8 cellular contexts compared by ENCODE assay signal in the genomic region with DNA sequence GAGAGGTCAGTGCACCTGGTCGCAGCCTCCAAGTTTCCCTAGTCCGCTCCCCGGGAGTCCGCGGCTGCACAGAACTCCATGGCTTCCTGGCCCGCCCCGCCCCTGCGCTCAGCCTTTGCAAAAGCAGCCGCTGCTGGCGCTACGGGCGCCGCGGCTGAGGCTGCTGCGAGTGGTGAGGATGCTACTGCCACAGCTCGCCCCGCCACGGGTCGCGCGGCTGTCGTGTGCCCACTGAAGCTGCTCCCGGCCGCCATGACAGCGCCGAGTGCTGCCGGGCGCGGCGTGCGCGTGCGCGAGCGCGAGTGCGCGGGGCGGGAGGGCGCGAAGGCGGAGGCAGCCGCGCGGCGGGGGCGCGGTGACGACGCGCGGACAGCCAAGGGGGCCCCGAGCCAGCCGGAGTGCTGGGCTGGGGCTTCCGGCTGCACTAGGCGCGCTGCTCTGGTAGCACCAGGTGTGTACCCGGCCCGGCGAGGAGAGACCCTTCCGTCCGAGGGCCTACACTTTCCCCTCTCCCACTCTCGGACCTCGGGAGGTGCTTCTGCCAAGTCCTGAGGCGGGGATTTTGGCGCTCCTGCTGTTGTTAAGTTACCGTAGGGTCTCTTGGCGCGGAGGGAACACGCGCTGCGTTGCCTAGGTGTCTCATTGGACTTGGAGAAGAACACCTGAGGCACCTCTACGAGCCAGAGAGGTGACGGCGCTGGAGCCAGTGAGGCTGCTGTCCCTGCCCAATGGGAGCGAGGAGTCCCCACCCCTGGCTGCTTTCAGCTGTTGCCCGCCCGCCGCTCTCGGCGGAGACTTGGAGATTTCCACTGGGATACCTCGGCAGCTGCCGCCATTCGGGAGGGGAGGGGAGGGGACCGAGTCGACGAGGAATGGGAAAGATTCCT. TPM values are rescaled to one million over a fixed set of nuclear protein-coding genes. Genes with fewer than 3 reads are reported as not detected.
DNase-seq lines count a peak whose midpoint lies in the region; ATAC-seq and TF ChIP-seq lines count a peak whose summit lies in the region.

No MANE protein-coding gene starts in this region.

- H2AFZ ChIP-seq in DND-41 (ENCODE audit: low read depth, low read length) = peak overlapping the region; percentile 100

- H3K36me3 Mint-ChIP-seq in natural killer cell treated with Interleukin-12 subunit alpha and Interleukin-12 subunit beta and Interleukin-15 and Interleukin-18, amount 100 ng/mL, for 72 hours = no peaks in the 10 kb centered on the region

- ATAC-seq in DND-41 (ENCODE audit: insufficient read depth, low read depth) (peak; percentile 83), GM21737 (IDR thresholded peaks at IDR 0.05; ENCODE audit: unreplicated experiment) (peak; percentile 76)
- peak; percentile 93 to 94 for ATAC-seq in natural killer cell treated with Interleukin-12 subunit alpha and Interleukin-12 subunit beta and Interleukin-15 and Interleukin-18, amount 100 ng/mL, for 72 hours

- in situ Hi-C loops in KBM-7 (cut with MboI; ENCODE audit: low pct_unique_long_range_greater_than_20kb, low sequenced_read_pairs) = no loop called here

- peak overlapping the region; percentile 85 to 89 for H3K27ac Mint-ChIP-seq in natural killer cell treated with Interleukin-12 subunit alpha and Interleukin-12 subunit beta and Interleukin-15 and Interleukin-18, amount 100 ng/mL, for 72 hours

- peaks cover 35% of the 10 kb centered on the region for H3K79me2 ChIP-seq in DND-41 (ENCODE audit: insufficient read depth, low read length)

- H3K4me3 ChIP-seq in DND-41 (ENCODE audit: low read depth in 1 of 2, low read length in 2 of 2) = peak overlapping the region; percentile 54 to 100

- no peaks in the 10 kb centered on the region for H3K9me3 ChIP-seq in DND-41 (ENCODE audit: insufficient read depth, low read length, severe bottlenecking)

- peak overlapping the region; percentile 96 for H3K4me3 Mint-ChIP-seq in natural killer cell treated with Interleukin-12 subunit alpha and Interleukin-12 subunit beta and Interleukin-15 and Interleukin-18, amount 100 ng/mL, for 72 hours

- H3K27me3 Mint-ChIP-seq in natural killer cell treated with Interleukin-12 subunit alpha and Interleukin-12 subunit beta and Interleukin-15 and Interleukin-18, amount 100 ng/mL, for 72 hours = no peaks in the 10 kb centered on the region

- peak overlapping the region; percentile 92 for H3K9ac ChIP-seq in DND-41 (ENCODE audit: low read depth, low read length)

- DNase-seq in DND-41 = peak; percentile 82
- peak; percentile 78 for DNase-seq in KBM-7
- peak; percentile 50 to 78 for DNase-seq in activated T-helper 1 cell treated with anti-CD3 and anti-CD28 coated beads, Interleukin-2, amount 50 U/mL, for 16 hours (ENCODE audit: low read depth in 1 of 2, low spot score in 1 of 2)
- peak; percentile 46 for DNase-seq in fibroblast of peridontal ligament (ENCODE audit: extremely low read depth)
- DNase-seq in natural killer cell treated with Interleukin-12 subunit alpha and Interleukin-12 subunit beta and Interleukin-15 and Interleukin-18, amount 100 ng/mL, for 72 hours (ENCODE audit: low spot score) = peak; percentile 88
- DNase-seq in stimulated activated naive CD4-positive, alpha-beta T cell treated with Interleukin-2 at 50 U/mL for 16 hours (lab: John Stamatoyannopoulos, UW) = peak; percentile 77

- H3K27me3 ChIP-seq in DND-41 (ENCODE audit: insufficient read depth, low read length, poor library complexity) = no peaks in the 10 kb centered on the region

- peak overlapping the region; percentile 91 for H3K27ac ChIP-seq in DND-41 (ENCODE audit: low read length)

- no peaks in the 10 kb centered on the region for H3K9me3 Mint-ChIP-seq in natural killer cell treated with Interleukin-12 subunit alpha and Interleukin-12 subunit beta and Interleukin-15 and Interleukin-18, amount 100 ng/mL, for 72 hours

- no peak for TF ChIP-seq CTCF in DND-41 (IDR thresholded peaks at IDR 0.05; ENCODE audit: borderline replicate concordance, extremely low read depth, low read length, poor library complexity, severe bottlenecking)

- no peaks in the 10 kb centered on the region; the same call in 1 of the 2 replicates for H3K36me3 ChIP-seq in DND-41 (ENCODE audit: insufficient read depth, low read length)

- H3K4me1 ChIP-seq in DND-41 (ENCODE audit: insufficient read depth, low read length) = peaks cover 42% of the 10 kb centered on the region

- peaks cover 21 to 31% of the 10 kb centered on the region in 2 donors for H3K4me1 Mint-ChIP-seq in natural killer cell treated with Interleukin-12 subunit alpha and Interleukin-12 subunit beta and Interleukin-15 and Interleukin-18, amount 100 ng/mL, for 72 hours (ENCODE audit: low read depth in 2 of 2)

- H4K20me1 ChIP-seq in DND-41 (ENCODE audit: insufficient read depth, low read length) = no peaks in the 10 kb centered on the region

- peak overlapping the region; percentile 80 for H3K4me2 ChIP-seq in DND-41 (ENCODE audit: insufficient read depth, low read length)

TF ChIP-seq in PFSK-1, 5 proteins besides CTCF, POLR2A, EP300 and RAD21:
- TF ChIP-seq SIN3A (IDR thresholded peaks at IDR 0.05; ENCODE audit: borderline replicate concordance, insufficient read depth, low read length) (no peak), FOXP2 (optimal IDR thresholded peaks at IDR 0.05; ENCODE audit: borderline replicate concordance, extremely low read depth, extremely low read length, insufficient read depth) (peak; percentile 59), POLR2AphosphoS5 (IDR thresholded peaks at IDR 0.05; ENCODE audit: low read depth, low read length) (peak; percentile 91), TAF1 (IDR thresholded peaks at IDR 0.05; ENCODE audit: borderline replicate concordance, insufficient read depth, low read length) (peak; percentile 70; the same call in 1 of the 2 replicates)
- TF ChIP-seq, protein P1, sequence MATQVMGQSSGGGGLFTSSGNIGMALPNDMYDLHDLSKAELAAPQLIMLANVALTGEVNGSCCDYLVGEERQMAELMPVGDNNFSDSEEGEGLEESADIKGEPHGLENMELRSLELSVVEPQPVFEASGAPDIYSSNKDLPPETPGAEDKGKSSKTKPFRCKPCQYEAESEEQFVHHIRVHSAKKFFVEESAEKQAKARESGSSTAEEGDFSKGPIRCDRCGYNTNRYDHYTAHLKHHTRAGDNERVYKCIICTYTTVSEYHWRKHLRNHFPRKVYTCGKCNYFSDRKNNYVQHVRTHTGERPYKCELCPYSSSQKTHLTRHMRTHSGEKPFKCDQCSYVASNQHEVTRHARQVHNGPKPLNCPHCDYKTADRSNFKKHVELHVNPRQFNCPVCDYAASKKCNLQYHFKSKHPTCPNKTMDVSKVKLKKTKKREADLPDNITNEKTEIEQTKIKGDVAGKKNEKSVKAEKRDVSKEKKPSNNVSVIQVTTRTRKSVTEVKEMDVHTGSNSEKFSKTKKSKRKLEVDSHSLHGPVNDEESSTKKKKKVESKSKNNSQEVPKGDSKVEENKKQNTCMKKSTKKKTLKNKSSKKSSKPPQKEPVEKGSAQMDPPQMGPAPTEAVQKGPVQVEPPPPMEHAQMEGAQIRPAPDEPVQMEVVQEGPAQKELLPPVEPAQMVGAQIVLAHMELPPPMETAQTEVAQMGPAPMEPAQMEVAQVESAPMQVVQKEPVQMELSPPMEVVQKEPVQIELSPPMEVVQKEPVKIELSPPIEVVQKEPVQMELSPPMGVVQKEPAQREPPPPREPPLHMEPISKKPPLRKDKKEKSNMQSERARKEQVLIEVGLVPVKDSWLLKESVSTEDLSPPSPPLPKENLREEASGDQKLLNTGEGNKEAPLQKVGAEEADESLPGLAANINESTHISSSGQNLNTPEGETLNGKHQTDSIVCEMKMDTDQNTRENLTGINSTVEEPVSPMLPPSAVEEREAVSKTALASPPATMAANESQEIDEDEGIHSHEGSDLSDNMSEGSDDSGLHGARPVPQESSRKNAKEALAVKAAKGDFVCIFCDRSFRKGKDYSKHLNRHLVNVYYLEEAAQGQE (IDR thresholded peaks at IDR 0.05; ENCODE audit: insufficient read depth in 1 of 2, low read depth in 2 of 2, low read length in 2 of 2) = 0 out of 4 replicates have a peak, but pooled peaks of 1 of the 2 experiments have one; percentile 28

RNA-seq across cellular contexts. Expression of a gene that starts 0.6 kb away (rescaled TPM):
- polyA plus RNA-seq in PFSK-1 (2012; ENCODE audit: insufficient read length, low read depth) = 12.0 TPM
- 10 to 100 TPM; 37.7 to 70.5 TPM for total RNA-seq in natural killer cell treated with Interleukin-12 subunit alpha and Interleukin-12 subunit beta and Interleukin-15 and Interleukin-18, amount 100 ng/mL, for 72 hours

Comparison
In these comparisons a context has a peak if more than half of its experiments do, and no peak if none do; other contexts are left out.
1. Peak in every context shown above with its lines: DNase-seq, ATAC-seq, H3K4me3 ChIP-seq and H3K27ac ChIP-seq.